24 cellular contexts compared by ENCODE assay signal in the genomic region with DNA sequence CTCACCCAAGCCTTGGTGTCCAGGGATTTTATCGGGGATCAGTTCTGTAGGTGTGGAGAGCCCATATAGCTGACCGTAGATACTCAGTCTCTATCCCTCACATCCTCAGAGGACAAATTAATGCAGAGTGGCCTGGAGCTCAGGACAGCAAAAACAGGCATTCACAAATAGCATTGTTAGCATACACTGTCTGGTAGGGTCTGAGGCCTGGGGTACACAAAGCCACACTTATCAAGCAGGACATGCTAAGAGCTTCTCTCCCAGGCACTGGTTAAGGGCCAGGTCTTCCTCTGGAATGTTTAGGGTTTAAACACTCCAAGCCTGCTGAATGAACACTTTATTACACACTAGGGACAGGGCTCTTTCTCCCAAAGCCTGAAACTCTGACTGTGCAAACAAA.
A peak's percentile ranks its signal among the peaks of the same experiment; 100 is the strongest.
DNase-seq lines count a peak whose midpoint lies in the region; ATAC-seq, FAIRE-seq and TF ChIP-seq lines count a peak whose summit lies in the region.
"Had no signal": no experiment of that assay in that cellular context is flagged by ENCODE, and none has a peak within 500 bp of the region (broad histone marks: within the 10 kb centered on the region; RNA-seq: fewer than 3 reads in every experiment).

No MANE protein-coding gene starts in this region.

- POLR2A ChIA-PET in HepG2 (lab: Yijun Ruan, JAX): no interaction called here

- no peak overlapping the region for H2BK12ac ChIP-seq in neuronal stem cell (ENCODE audit: low read length)

- no peak overlapping the region for H2BK15ac ChIP-seq in neuronal stem cell (ENCODE audit: low read length)

- H3K36me3 ChIP-seq in HepG2 (replicated peaks in 1 of 2; ENCODE audit: control insufficient read depth in 1 of 2, insufficient read depth in 2 of 2, low read length in 2 of 2): no peaks in the 10 kb centered on the region
- no peaks in the 10 kb centered on the region for H3K36me3 ChIP-seq in right lobe of liver
- no peaks in the 10 kb centered on the region for H3K36me3 ChIP-seq in mesodermal cell (ENCODE audit: control insufficient read depth, insufficient read depth, low read length)
- H3K36me3 ChIP-seq in neuronal stem cell (replicated peaks in 1 of 2; ENCODE audit: control insufficient read depth in 2 of 2, insufficient read depth in 2 of 2, low read length in 2 of 2): no peaks in the 10 kb centered on the region
- no peaks in the 10 kb centered on the region for H3K36me3 ChIP-seq in transverse colon
- H3K36me3 ChIP-seq: BLaER1 had no signal

- H3K79me1 ChIP-seq in neuronal stem cell (ENCODE audit: low read depth, low read length): no peaks in the 10 kb centered on the region

- intact Hi-C loops in HepG2 (cut with micrococcal nuclease; ENCODE audit: unreplicated experiment): no loop called here
- intact Hi-C loops in right lobe of liver (cut with DNase I): no loop called here
- intact Hi-C loops in transverse colon (cut with DNase I; ENCODE audit: low total_unique reads): no loop called here

- TF ChIP-seq EP300 in HepG2 (IDR thresholded peaks at IDR 0.05; ENCODE audit: low read depth in 2 of 2, low read length in 2 of 2) (no peak), HepG2 (CRISPR knock-in tag; IDR thresholded peaks at IDR 0.05; ENCODE audit: borderline replicate concordance) (no peak), transverse colon (IDR thresholded peaks at IDR 0.05; ENCODE audit: low read depth) (no peak)

- H2BK5ac ChIP-seq in neuronal stem cell (ENCODE audit: low read length): no peak overlapping the region

- no TSS peak for BruUV-seq in HepG2 (replicated peaks; lab: Mats Ljungman, UMichigan)

- no peaks in the 10 kb centered on the region for H3K27me3 ChIP-seq in HepG2 (ENCODE audit: control insufficient read depth in 1 of 2, insufficient read depth in 2 of 2, low read length in 2 of 2)
- H3K27me3 ChIP-seq in right lobe of liver: no peaks in the 10 kb centered on the region
- H3K27me3 ChIP-seq in neuronal stem cell (ENCODE audit: control insufficient read depth in 3 of 3, insufficient read depth in 3 of 3, low read depth in 1 of 3, low read length in 3 of 3): no peaks in the 10 kb centered on the region
- no peaks in the 10 kb centered on the region for H3K27me3 ChIP-seq in transverse colon
- H3K27me3 ChIP-seq: BLaER1 had no signal

- no peak overlapping the region for H3K14ac ChIP-seq in neuronal stem cell (ENCODE audit: low read length)

- WGBS in HepG2 (ENCODE audit: low lambda C conversion rate): no CpG with 5 or more reads among the region's 2 CpGs
- 75% methylated on average over 1 of the region's 2 CpGs for WGBS in right lobe of liver (ENCODE audit: insufficient coverage, low coverage, low lambda C conversion rate, missing lambda C conversion rate)
- no CpG with 5 or more reads among the region's 2 CpGs for WGBS in mesodermal cell (ENCODE audit: insufficient coverage in 2 of 2), 2 experiments
- WGBS in neuronal stem cell (ENCODE audit: extremely low coverage in 2 of 2, insufficient read length in 2 of 2, insufficient replicate concordance in 1 of 2), 2 donors: no CpG with 5 or more reads among the region's 2 CpGs
- WGBS in transverse colon (ENCODE audit: low coverage in 1 of 2), 2 donors: 100% methylated on average over 2 of the region's 2 CpGs; no CpG with 5 or more reads in 1 of the 2 donors

- peak; percentile 1 for DNase-seq in HepG2 (ENCODE audit: low spot score)
- DNase-seq in right lobe of liver: no peak
- no peak for DNase-seq in neuronal stem cell (ENCODE audit: low spot score)
- no peak for DNase-seq in activated T-cell treated with anti-CD3 and anti-CD28 coated beads for 4 hours
- DNase-seq in transverse colon: no peak
- DNase-seq in NCI-H1105 treated with DMSO at 0.1 percent for 48 hours (lab: John Stamatoyannopoulos, UW): no peak
- DNase-seq in NCI-H526 (lab: John Stamatoyannopoulos, UW): no peak
- DNase-seq: 8988T; CD8-positive, alpha-beta T cell; COR-L47; DMS 273 treated with DMSO at 0.1 percent for 48 hours; DMS53; DND-41; EL; GM23248; HCEC 1CT; IMR-90 had no signal

- H3K23ac ChIP-seq in neuronal stem cell (ENCODE audit: low read depth, low read length, poor library complexity): no peak overlapping the region

- no peak overlapping the region for H2BK120ac ChIP-seq in neuronal stem cell (ENCODE audit: low read depth, low read length)

- H4K20me1 ChIP-seq in HepG2 (ENCODE audit: insufficient read depth, low read length): no peaks in the 10 kb centered on the region
- H4K20me1 ChIP-seq: BLaER1 had no signal

- H3K79me2 ChIP-seq in HepG2 (ENCODE audit: insufficient read depth, low read length): no peaks in the 10 kb centered on the region

- no peak overlapping the region for H3K4me3 ChIP-seq in HepG2 (replicated peaks in 1 of 3; ENCODE audit: insufficient read depth in 1 of 3, low read depth in 2 of 3, low read length in 3 of 3)
- H3K4me3 ChIP-seq in right lobe of liver: no peak overlapping the region
- H3K4me3 ChIP-seq in mesodermal cell (ENCODE audit: extremely low read depth, insufficient read depth, low read length, poor library complexity, severe bottlenecking): no peak overlapping the region
- H3K4me3 ChIP-seq in neuronal stem cell (ENCODE audit: low read length in 2 of 2): no peak overlapping the region
- no peak overlapping the region for H3K4me3 ChIP-seq in transverse colon
- H3K4me3 ChIP-seq: BLaER1, GM23248 had no signal

- CTCF ChIA-PET in HepG2 (lab: Yijun Ruan, JAX; ENCODE audit: low intra/inter-chr PET ratio, low total read pairs): no interaction called here

- H2AK5ac ChIP-seq in neuronal stem cell (ENCODE audit: low read depth, low read length): no peak overlapping the region

- FAIRE-seq in HepG2 (lab: Jason Lieb, UNC): no peak
- FAIRE-seq: G401.6, GM12891, GM19239, H54 had no signal

- H4K91ac ChIP-seq in neuronal stem cell (ENCODE audit: low read depth, low read length, poor library complexity): no peak overlapping the region

- in situ Hi-C loops in HepG2 (cut with HindIII; ENCODE audit: extremely low pct_ligation_motif_present, low pct_unique_long_range_greater_than_20kb): no loop called here
- in situ Hi-C loops in transverse colon (cut with MboI; ENCODE audit: low pct_ligation_motif_present in 1 of 4, low pct_unique_long_range_greater_than_20kb in 1 of 4, low sequenced_read_pairs in 3 of 4): loop anchor here in 1 of 4 donors (25.0 kb wide), 1 partner anchor 1227 kb away; no protein-coding TSS in a partner anchor

- H3K9ac ChIP-seq in HepG2 (ENCODE audit: insufficient read depth, low read depth, low read length): no peak overlapping the region
- no peak overlapping the region for H3K9ac ChIP-seq in neuronal stem cell (ENCODE audit: low read depth, low read length, poor library complexity)
- H3K9ac ChIP-seq: BLaER1, GM23248 had no signal

- H3K4me2 ChIP-seq in HepG2 (ENCODE audit: low read depth, low read length) (no peak overlapping the region), neuronal stem cell (ENCODE audit: insufficient read depth, low read length, poor library complexity, severe bottlenecking) (no peak overlapping the region)
- H3K4me2 ChIP-seq: BLaER1 had no signal

- no peak for TF ChIP-seq CTCF in HepG2 (CRISPR knock-in tag; IDR thresholded peaks at IDR 0.05)
- TF ChIP-seq CTCF in right lobe of liver (IDR thresholded peaks at IDR 0.05): no peak
- no peak for TF ChIP-seq CTCF in transverse colon (IDR thresholded peaks at IDR 0.05)

- no peak for TF ChIP-seq RAD21 in HepG2 (CRISPR knock-in tag; IDR thresholded peaks at IDR 0.05)

- H4K8ac ChIP-seq in neuronal stem cell (ENCODE audit: low read depth, low read length): no peak overlapping the region

- H2AFZ ChIP-seq in HepG2 (ENCODE audit: low read length) (no peak overlapping the region), neuronal stem cell (ENCODE audit: low read length) (peak overlapping the region; percentile 38)
- H2AFZ ChIP-seq: GM23248 had no signal

- TF ChIP-seq POLR2A in HepG2 (IDR thresholded peaks at IDR 0.05; ENCODE audit: insufficient read depth in 1 of 2, low read depth in 2 of 2, low read length in 2 of 2) (no peak), right lobe of liver (IDR thresholded peaks at IDR 0.05) (no peak), transverse colon (IDR thresholded peaks at IDR 0.05) (no peak)

- H3K4me1 ChIP-seq in HepG2 (ENCODE audit: insufficient read depth, low read length) (peaks cover 26% of the 10 kb centered on the region), right lobe of liver (no peaks in the 10 kb centered on the region), mesodermal cell (ENCODE audit: control insufficient read depth, insufficient read depth, low read length, poor library complexity, severe bottlenecking) (no peaks in the 10 kb centered on the region), neuronal stem cell (ENCODE audit: control insufficient read depth in 2 of 2, insufficient read depth in 1 of 2, low read depth in 1 of 2, low read length in 2 of 2) (peaks cover 7 to 16% of the 10 kb centered on the region in 2 donors), transverse colon (no peaks in the 10 kb centered on the region)
- H3K4me1 ChIP-seq: BLaER1 had no signal

- H3K18ac ChIP-seq in neuronal stem cell (ENCODE audit: low read length): no peak overlapping the region

- H3K27ac ChIP-seq in HepG2 (ENCODE audit: extremely low read length, insufficient read depth, low read length) (no peak overlapping the region), right lobe of liver (no peak overlapping the region), mesodermal cell (ENCODE audit: low read depth, low read length, severe bottlenecking) (peak overlapping the region; percentile 59), neuronal stem cell (replicated peaks; ENCODE audit: low read length) (no peak overlapping the region), transverse colon (no peak overlapping the region)
- H3K27ac ChIP-seq: BLaER1, GM23248, HL-60 had no signal

- ATAC-seq in HepG2 (peak; percentile 52), right lobe of liver (no peak)
- ATAC-seq: CD8-positive, alpha-beta T cell had no signal

- H3K9me3 ChIP-seq in HepG2 (ENCODE audit: low read length) (no peaks in the 10 kb centered on the region), right lobe of liver (no peaks in the 10 kb centered on the region), mesodermal cell (ENCODE audit: control insufficient read depth, low read length) (no peaks in the 10 kb centered on the region), neuronal stem cell (replicated peaks in 1 of 2; ENCODE audit: control insufficient read depth in 2 of 2, insufficient read depth in 1 of 2, low read depth in 1 of 2, low read length in 2 of 2) (peaks cover 0 to 17% of the 10 kb centered on the region in 2 donors), transverse colon (no peaks in the 10 kb centered on the region)
- H3K9me3 ChIP-seq: BLaER1 had no signal

- H3K4ac ChIP-seq in neuronal stem cell (ENCODE audit: low read length): no peak overlapping the region

TF ChIP-seq in HepG2, 621 proteins besides CTCF, POLR2A, EP300 and RAD21:
- no peak for TF ChIP-seq SMAD9 (CRISPR knock-in tag; IDR thresholded peaks at IDR 0.05)
- TF ChIP-seq PTBP1 (IDR thresholded peaks at IDR 0.05; ENCODE audit: low read depth, low read length, poor library complexity, severe bottlenecking): no peak
- TF ChIP-seq ZNF563 (CRISPR knock-in tag; IDR thresholded peaks at IDR 0.05): no peak
